ENCODE assay signal across 16 cellular contexts in the genomic region with DNA sequence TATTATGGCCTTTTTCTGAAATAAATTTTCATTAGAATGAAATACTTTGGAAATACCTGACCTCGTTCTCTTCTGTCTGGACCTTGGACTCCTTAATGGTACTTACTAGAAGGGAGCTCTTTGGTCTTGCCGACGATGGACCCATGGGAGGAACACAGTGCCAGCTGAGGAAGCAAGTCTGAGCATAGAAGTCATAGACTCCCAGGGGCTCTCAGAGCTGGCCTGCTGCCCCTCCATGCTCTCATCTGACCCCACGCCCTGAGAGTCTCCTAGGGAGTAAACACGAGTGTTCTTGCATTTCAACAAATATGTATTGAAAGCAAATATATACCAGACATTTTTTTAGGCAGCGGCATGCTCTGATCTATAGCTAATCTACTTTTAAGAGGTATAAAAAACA.
DNase-seq lines count a peak whose midpoint lies in the region; ATAC-seq and TF ChIP-seq lines count a peak whose summit lies in the region.
"Had no signal": no experiment of that assay in that cellular context is flagged by ENCODE, and none has a peak within 500 bp of the region (broad histone marks: within the 10 kb centered on the region; RNA-seq: fewer than 3 reads in every experiment).

No MANE protein-coding gene starts in this region.

- no peaks in the 10 kb centered on the region for H3K4me1 ChIP-seq in breast epithelium
- H3K4me1 ChIP-seq in mammary epithelial cell (ENCODE audit: insufficient read depth, low read length), result peaks cover 14% of the 10 kb centered on the region
- peaks cover 0 to 22% of the 10 kb centered on the region in 2 donors for H3K4me1 ChIP-seq in right atrium auricular region
- peaks cover 0 to 3% of the 10 kb centered on the region in 2 donors for H3K4me1 ChIP-seq in aorta (ENCODE audit: control insufficient read depth in 1 of 2, insufficient read depth in 2 of 2, low read length in 2 of 2)

- no peak for TF ChIP-seq CTCF in breast epithelium (IDR thresholded peaks at IDR 0.05)
- TF ChIP-seq CTCF in mammary epithelial cell (conservative IDR thresholded peaks at IDR 0.05 in 1 of 2, IDR thresholded peaks at IDR 0.05 in 1 of 2; ENCODE audit: extremely low read depth in 1 of 2, insufficient read depth in 1 of 2, low read depth in 1 of 2, low read length in 2 of 2), result no peak
- no peak for TF ChIP-seq CTCF in right atrium auricular region (IDR thresholded peaks at IDR 0.05)
- TF ChIP-seq CTCF in progenitor cell of endocrine pancreas (IDR thresholded peaks at IDR 0.05; ENCODE audit: unreplicated experiment), result no peak

- no peaks in the 10 kb centered on the region for H3K27me3 ChIP-seq in breast epithelium
- H3K27me3 ChIP-seq in mammary epithelial cell (ENCODE audit: insufficient read depth, low read length), result no peaks in the 10 kb centered on the region
- H3K27me3 ChIP-seq in right atrium auricular region, result no peaks in the 10 kb centered on the region
- H3K27me3 ChIP-seq in aorta (ENCODE audit: control insufficient read depth in 1 of 2, insufficient read depth in 2 of 2, low read length in 1 of 2), result no peaks in the 10 kb centered on the region

- peaks cover 7% of the 10 kb centered on the region for H3K4me1 Mint-ChIP-seq in progenitor cell of endocrine pancreas (ENCODE audit: low read depth)
- H3K4me1 Mint-ChIP-seq in activated CD4-positive, alpha-beta T cell treated with anti-CD3 and anti-CD28 coated beads, Interleukin-2, amount 10 ng/mL, durations not matched to agents 24 days and 14 days, result peaks cover 2% of the 10 kb centered on the region
- H3K4me1 Mint-ChIP-seq: CD8-positive, alpha-beta memory T cell had no signal

- H2AFZ ChIP-seq in mammary epithelial cell (ENCODE audit: low read depth, low read length), result no peak overlapping the region

- DNase-seq in breast epithelium (ENCODE audit: low spot score in 2 of 2) (no peak), mammary epithelial cell (no peak), right atrium auricular region (ENCODE audit: low spot score) (peak; percentile 74), progenitor cell of endocrine pancreas (ENCODE audit: low spot score, unreplicated experiment) (no peak), aorta (peak; percentile 62 to 79), hypothalamus (lab: John Stamatoyannopoulos, UW) (no peak)
- DNase-seq in activated CD4-positive, alpha-beta T cell treated with anti-CD3 and anti-CD28 coated beads, Interleukin-2, amount 10 ng/mL, durations not matched to agents 24 days and 14 days, result no peak
- DNase-seq: 8988T; activated gamma-delta T cell treated with Interleukin-2 at 50 U/mL for 16 hours; CD8-positive, alpha-beta memory T cell; GDM1; IMR-90; mesendoderm; NCI-H1105; SK-N-SH had no signal

- H3K27ac Mint-ChIP-seq in progenitor cell of endocrine pancreas, result peak overlapping the region; percentile 91
- H3K27ac Mint-ChIP-seq in activated CD4-positive, alpha-beta T cell treated with anti-CD3 and anti-CD28 coated beads, Interleukin-2, amount 10 ng/mL, durations not matched to agents 24 days and 14 days, result no peak overlapping the region

- CTCF ChIA-PET in mammary epithelial cell (lab: Charles Lee; ENCODE audit: low non-redundant PET), result no interaction called here

- in situ Hi-C loops in mammary epithelial cell (cut with MboI; ENCODE audit: low sequenced_read_pairs in 2 of 2), result no loop called here

- no peak overlapping the region for H3K4me3 ChIP-seq in breast epithelium
- H3K4me3 ChIP-seq in mammary epithelial cell (replicated peaks in 1 of 3; ENCODE audit: insufficient read depth in 1 of 3, low read depth in 2 of 3, low read length in 3 of 3), result no peak overlapping the region
- no peak overlapping the region for H3K4me3 ChIP-seq in right atrium auricular region
- no peak overlapping the region for H3K4me3 ChIP-seq in aorta (ENCODE audit: low read length in 2 of 2)

- TF ChIP-seq POLR2A in breast epithelium (IDR thresholded peaks at IDR 0.05), result no peak

- peak; percentile 53 for ATAC-seq in aorta (ENCODE audit: low FRiP score)
- ATAC-seq in HG02678 (IDR thresholded peaks at IDR 0.05; ENCODE audit: unreplicated experiment), result no peak

- H4K20me1 ChIP-seq in mammary epithelial cell (ENCODE audit: insufficient read depth, low read length), result no peaks in the 10 kb centered on the region

- H3K27ac ChIP-seq in breast epithelium (peak overlapping the region; percentile 65 to 66), mammary epithelial cell (ENCODE audit: insufficient read depth, low read depth, low read length) (no peak overlapping the region), right atrium auricular region (peak overlapping the region; percentile 42 to 57), aorta (ENCODE audit: low read depth in 1 of 2, low read length in 2 of 2) (no peak overlapping the region)

- H3K9me3 Mint-ChIP-seq in progenitor cell of endocrine pancreas (ENCODE audit: low read depth), result no peaks in the 10 kb centered on the region
- H3K9me3 Mint-ChIP-seq in activated CD4-positive, alpha-beta T cell treated with anti-CD3 and anti-CD28 coated beads, Interleukin-2, amount 10 ng/mL, durations not matched to agents 24 days and 14 days, result no peaks in the 10 kb centered on the region
- H3K9me3 Mint-ChIP-seq: CD8-positive, alpha-beta memory T cell had no signal

- intact Hi-C loops in breast epithelium (cut with DNase I; ENCODE audit: low total_unique reads) (no loop called here), mammary epithelial cell (cut with micrococcal nuclease) (loop anchor here (5.0 kb wide), 1 partner anchor 85 kb away; no protein-coding TSS in a partner anchor), aorta (cut with DNase I) (no loop called here)
- intact Hi-C loops in activated CD4-positive, alpha-beta T cell treated with anti-CD3 and anti-CD28 coated beads, Interleukin-2, amount 10 ng/mL, durations not matched to agents 24 days and 14 days (cut with micrococcal nuclease), result loop anchor here (10.0 kb wide), 1 partner anchor 127 kb away; no protein-coding TSS in a partner anchor

- 51% methylated on average over 6 of the region's 6 CpGs for WGBS in mammary epithelial cell (ENCODE audit: low coverage, missing lambda C conversion rate)
- 2 to 4% methylated on average over 6 of the region's 6 CpGs for WGBS in aorta, 2 donors

- H3K27me3 Mint-ChIP-seq in progenitor cell of endocrine pancreas, result no peaks in the 10 kb centered on the region
- H3K27me3 Mint-ChIP-seq in activated CD4-positive, alpha-beta T cell treated with anti-CD3 and anti-CD28 coated beads, Interleukin-2, amount 10 ng/mL, durations not matched to agents 24 days and 14 days, result no peaks in the 10 kb centered on the region
- H3K27me3 Mint-ChIP-seq: CD8-positive, alpha-beta memory T cell had no signal

- no peak overlapping the region for H3K4me3 Mint-ChIP-seq in progenitor cell of endocrine pancreas (ENCODE audit: low read depth)
- H3K4me3 Mint-ChIP-seq in activated CD4-positive, alpha-beta T cell treated with anti-CD3 and anti-CD28 coated beads, Interleukin-2, amount 10 ng/mL, durations not matched to agents 24 days and 14 days, result no peak overlapping the region
- H3K4me3 Mint-ChIP-seq: CD8-positive, alpha-beta memory T cell had no signal

- H3K36me3 ChIP-seq in breast epithelium (no peaks in the 10 kb centered on the region), mammary epithelial cell (ENCODE audit: insufficient read depth, low read length) (no peaks in the 10 kb centered on the region), right atrium auricular region (no peaks in the 10 kb centered on the region), aorta (ENCODE audit: control insufficient read depth in 1 of 2, insufficient read depth in 2 of 2, low read length in 1 of 2) (no peaks in the 10 kb centered on the region)

- H3K9me3 ChIP-seq in breast epithelium, result no peaks in the 10 kb centered on the region
- no peaks in the 10 kb centered on the region for H3K9me3 ChIP-seq in mammary epithelial cell (replicated peaks; ENCODE audit: insufficient read depth, low read length)
- H3K9me3 ChIP-seq in right atrium auricular region, result no peaks in the 10 kb centered on the region
- H3K9me3 ChIP-seq in aorta (ENCODE audit: control insufficient read depth, low read length), result no peaks in the 10 kb centered on the region
- H3K9me3 ChIP-seq: SK-N-SH had no signal

- peaks cover 3% of the 10 kb centered on the region for H3K36me3 Mint-ChIP-seq in progenitor cell of endocrine pancreas (ENCODE audit: insufficient read depth)
- H3K36me3 Mint-ChIP-seq in activated CD4-positive, alpha-beta T cell treated with anti-CD3 and anti-CD28 coated beads, Interleukin-2, amount 10 ng/mL, durations not matched to agents 24 days and 14 days (ENCODE audit: low read depth), result no peaks in the 10 kb centered on the region
- H3K36me3 Mint-ChIP-seq: CD8-positive, alpha-beta memory T cell had no signal

- dilution Hi-C loops in mammary epithelial cell (cut with HindIII; ENCODE audit: low sequenced_read_pairs), result no loop called here

- H3K79me2 ChIP-seq in mammary epithelial cell (ENCODE audit: insufficient read depth, low read length), result no peaks in the 10 kb centered on the region

- no peak overlapping the region for H3K9ac ChIP-seq in mammary epithelial cell (ENCODE audit: insufficient read depth, low read length)
- H3K9ac ChIP-seq: SK-N-SH had no signal

- no peak overlapping the region for H3K4me2 ChIP-seq in mammary epithelial cell (ENCODE audit: insufficient read depth, low read depth, low read length)
- H3K4me2 ChIP-seq: SK-N-SH had no signal

- no TSS peak for BruUV-seq in mammary epithelial cell (replicated peaks; lab: Mats Ljungman, UMichigan)

Comparison
In these comparisons a context has a peak if more than half of its experiments do, and no peak if none do; other contexts are left out.
1. H3K27ac ChIP-seq: peak in breast epithelium (2 of 2) and right atrium auricular region (2 of 2); none in mammary epithelial cell (single experiment) and aorta (0 of 2).
2. intact Hi-C loops: an anchor here in mammary epithelial cell (5.0 kb wide) and activated CD4-positive, alpha-beta T cell treated with anti-CD3 and anti-CD28 coated beads, Interleukin-2, amount 10 ng/mL, durations not matched to agents 24 days and 14 days (10.0 kb wide); none called in breast epithelium and aorta.
3. DNase-seq: peak in right atrium auricular region (single experiment) and aorta (2 of 2); none in breast epithelium (0 of 2), mammary epithelial cell (single experiment), progenitor cell of endocrine pancreas (single experiment), hypothalamus (0 of 51) and activated CD4-positive, alpha-beta T cell treated with anti-CD3 and anti-CD28 coated beads, Interleukin-2, amount 10 ng/mL, durations not matched to agents 24 days and 14 days (single experiment).